ENCODE assay signal across 9 cellular contexts in the genomic region with DNA sequence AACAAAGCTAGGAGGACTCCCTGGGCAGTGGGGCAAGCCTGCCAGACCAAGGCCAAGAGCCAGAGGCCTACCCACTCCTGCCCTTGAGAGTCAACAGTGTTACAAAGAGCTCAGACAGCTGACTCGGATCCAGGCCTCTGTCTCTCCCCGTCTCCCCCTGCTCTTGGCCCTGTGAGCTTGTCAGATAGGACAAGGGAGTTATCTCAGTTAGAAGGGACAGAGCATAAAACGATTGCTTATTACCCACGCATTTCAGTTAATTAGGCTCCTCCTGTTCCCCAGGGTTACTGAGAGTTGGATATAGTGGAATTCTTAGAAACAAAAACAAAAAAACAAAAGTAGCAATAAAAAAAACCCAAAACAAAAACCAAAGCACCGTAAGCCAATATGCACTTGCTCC. TPM values are rescaled to one million over a fixed set of nuclear protein-coding genes. Genes with fewer than 3 reads are reported as not detected.
DNase-seq lines count a peak whose midpoint lies in the region; TF ChIP-seq lines count a peak whose summit lies in the region.
"Had no signal": no experiment of that assay in that cellular context is flagged by ENCODE, and none has a peak within 500 bp of the region (broad histone marks: within the 10 kb centered on the region; RNA-seq: fewer than 3 reads in every experiment).

No MANE protein-coding gene starts in this region.

- peak overlapping the region; percentile 49 to 90 (median 66) for H3K4me3 ChIP-seq in mammary epithelial cell (replicated peaks in 1 of 3; ENCODE audit: insufficient read depth in 1 of 3, low read depth in 2 of 3, low read length in 3 of 3)
- H3K4me3 ChIP-seq in urinary bladder (ENCODE audit: low read depth, low read length) = peak overlapping the region; percentile 82

- no peaks in the 10 kb centered on the region for H3K27me3 ChIP-seq in mammary epithelial cell (ENCODE audit: insufficient read depth, low read length)

- no peaks in the 10 kb centered on the region for H4K20me1 ChIP-seq in mammary epithelial cell (ENCODE audit: insufficient read depth, low read length)

- dilution Hi-C loops in mammary epithelial cell (cut with HindIII; ENCODE audit: low sequenced_read_pairs) = no loop called here

- peaks cover 5% of the 10 kb centered on the region for H3K36me3 Mint-ChIP-seq in activated naive CD4-positive, alpha-beta T cell treated with anti-CD3 and anti-CD28 coated beads, Interleukin-2, amount 50 U/mL, for 24 hours

- no peaks in the 10 kb centered on the region for H3K9me3 ChIP-seq in mammary epithelial cell (replicated peaks; ENCODE audit: insufficient read depth, low read length)

- peak overlapping the region; percentile 93 for H3K4me3 Mint-ChIP-seq in activated naive CD4-positive, alpha-beta T cell treated with anti-CD3 and anti-CD28 coated beads, Interleukin-2, amount 50 U/mL, for 24 hours

- BruUV-seq in mammary epithelial cell (replicated peaks; lab: Mats Ljungman, UMichigan) = no TSS peak

- CTCF ChIA-PET in mammary epithelial cell (lab: Charles Lee; ENCODE audit: low non-redundant PET) = interaction anchor here (0.5 kb wide), 1 partner anchor 20 kb away, joined by 3 read pairs; no protein-coding TSS in a partner anchor

- no peaks in the 10 kb centered on the region for H3K27me3 Mint-ChIP-seq in activated naive CD4-positive, alpha-beta T cell treated with anti-CD3 and anti-CD28 coated beads, Interleukin-2, amount 50 U/mL, for 24 hours

- in situ Hi-C loops in mammary epithelial cell (cut with MboI; ENCODE audit: low sequenced_read_pairs in 2 of 2) = no loop called here

- intact Hi-C loops in mammary epithelial cell (cut with micrococcal nuclease) = loop anchor here (5.0 kb wide), 1 partner anchor 171 kb away; no protein-coding TSS in a partner anchor

- H3K36me3 ChIP-seq in mammary epithelial cell (ENCODE audit: insufficient read depth, low read length) = peaks cover 5% of the 10 kb centered on the region
- no peaks in the 10 kb centered on the region for H3K36me3 ChIP-seq in urinary bladder (ENCODE audit: insufficient read depth)

- peak overlapping the region; percentile 81 for H3K27ac Mint-ChIP-seq in activated naive CD4-positive, alpha-beta T cell treated with anti-CD3 and anti-CD28 coated beads, Interleukin-2, amount 50 U/mL, for 24 hours

- DNase-seq in activated naive CD4-positive, alpha-beta T cell treated with anti-CD3 and anti-CD28 coated beads, Interleukin-2, amount 50 U/mL, for 16 hours = no peak
- DNase-seq in mammary epithelial cell (no peak), medulla oblongata (ENCODE audit: extremely low spot score) (peak; percentile 87), GDM1 (lab: John Stamatoyannopoulos, UW) (no peak), NCI-H128 (lab: John Stamatoyannopoulos, UW; ENCODE audit: unreplicated experiment) (no peak), NCI-H1436 (lab: John Stamatoyannopoulos, UW) (no peak)

- peak overlapping the region; percentile 89 for H3K4me2 ChIP-seq in mammary epithelial cell (ENCODE audit: insufficient read depth, low read depth, low read length)

- H3K4me1 Mint-ChIP-seq in activated naive CD4-positive, alpha-beta T cell treated with anti-CD3 and anti-CD28 coated beads, Interleukin-2, amount 50 U/mL, for 24 hours = peaks cover 65% of the 10 kb centered on the region

- peak overlapping the region; percentile 68 for H3K9ac ChIP-seq in mammary epithelial cell (ENCODE audit: insufficient read depth, low read length)

- H3K27ac ChIP-seq in mammary epithelial cell (ENCODE audit: insufficient read depth, low read depth, low read length) = no peak overlapping the region
- no peak overlapping the region for H3K27ac ChIP-seq in urinary bladder (ENCODE audit: low read depth)

- H3K4me1 ChIP-seq in mammary epithelial cell (ENCODE audit: insufficient read depth, low read length) (peaks cover 15% of the 10 kb centered on the region), urinary bladder (ENCODE audit: insufficient read depth) (no peaks in the 10 kb centered on the region)

- peaks cover 55% of the 10 kb centered on the region for H3K79me2 ChIP-seq in mammary epithelial cell (ENCODE audit: insufficient read depth, low read length)

- H3K9me3 Mint-ChIP-seq in activated naive CD4-positive, alpha-beta T cell treated with anti-CD3 and anti-CD28 coated beads, Interleukin-2, amount 50 U/mL, for 24 hours = no peaks in the 10 kb centered on the region

- no peak overlapping the region for H2AFZ ChIP-seq in mammary epithelial cell (ENCODE audit: low read depth, low read length)

- WGBS in mammary epithelial cell (ENCODE audit: low coverage, missing lambda C conversion rate) = 13% methylated on average over 5 of the region's 5 CpGs
- WGBS in urinary bladder = 24% methylated on average over 5 of the region's 5 CpGs

- no peak for TF ChIP-seq CTCF in mammary epithelial cell (conservative IDR thresholded peaks at IDR 0.05 in 1 of 2, IDR thresholded peaks at IDR 0.05 in 1 of 2; ENCODE audit: extremely low read depth in 1 of 2, insufficient read depth in 1 of 2, low read depth in 1 of 2, low read length in 2 of 2)

RNA-seq across cellular contexts. Expression of a gene that starts 1.3 kb away (rescaled TPM):
- total RNA-seq in mammary epithelial cell (10 to 100 TPM; 24.7 to 43.2 TPM), urinary bladder (11.5 TPM)
- polyA plus RNA-seq in mammary epithelial cell (36.3 TPM), urinary bladder (24.1 TPM)
- 42.5 TPM for polyA minus RNA-seq in mammary epithelial cell

RNA-seq across cellular contexts. Expression of a gene that starts 36.4 kb away (rescaled TPM):
- total RNA-seq in mammary epithelial cell (10 to 100 TPM; 38.4 to 41.2 TPM), urinary bladder (5.1 TPM)
- polyA plus RNA-seq in mammary epithelial cell (34.9 TPM), urinary bladder (24.1 TPM)
- polyA minus RNA-seq in mammary epithelial cell = 71.2 TPM

RNA-seq across cellular contexts. Expression of a gene that starts 38.3 kb away (rescaled TPM):
- total RNA-seq in mammary epithelial cell = not detected
- polyA plus RNA-seq in mammary epithelial cell = not detected
- polyA minus RNA-seq in mammary epithelial cell = not detected
- total RNA-seq in urinary bladder = 1.6 TPM
- 2.0 TPM for polyA plus RNA-seq in urinary bladder
- total RNA-seq: bronchial epithelial cell had no signal
